9 cellular contexts compared by ENCODE assay signal in genomic region chr2:241686322-241686648, GRCh38. TPM values are rescaled to one million over a fixed set of nuclear protein-coding genes. Genes with fewer than 3 reads are reported as not detected.
DNase-seq lines count a peak whose midpoint lies in the region; ATAC-seq, FAIRE-seq and TF ChIP-seq lines count a peak whose summit lies in the region.
"Had no signal": no experiment of that assay in that cellular context is flagged by ENCODE, and none has a peak within 500 bp of the region (broad histone marks: within the 10 kb centered on the region; RNA-seq: fewer than 3 reads in every experiment).

No MANE protein-coding gene starts in this region.

- no peaks in the 10 kb centered on the region for H3K9me3 Mint-ChIP-seq in astrocyte (ENCODE audit: unreplicated experiment)

- FAIRE-seq in astrocyte (lab: Jason Lieb, UNC): no peak
- FAIRE-seq: A204.1 had no signal

- peaks cover 18% of the 10 kb centered on the region for H3K36me3 ChIP-seq in astrocyte (ENCODE audit: insufficient read depth, low read length)
- H3K36me3 ChIP-seq in left lung: peaks cover 0 to 28% of the 10 kb centered on the region in 2 donors
- peaks cover 0 to 5% of the 10 kb centered on the region in 2 donors for H3K36me3 ChIP-seq in thyroid gland

- H3K27me3 ChIP-seq in astrocyte (ENCODE audit: insufficient read depth, low read length): no peaks in the 10 kb centered on the region
- no peaks in the 10 kb centered on the region for H3K27me3 ChIP-seq in left lung
- no peaks in the 10 kb centered on the region for H3K27me3 ChIP-seq in thyroid gland

- peaks cover 9% of the 10 kb centered on the region for H3K4me1 Mint-ChIP-seq in astrocyte (ENCODE audit: low read depth, unreplicated experiment)

- peak overlapping the region; percentile 43 for H3K27ac Mint-ChIP-seq in astrocyte (ENCODE audit: unreplicated experiment)

- H3K9me3 ChIP-seq in astrocyte (ENCODE audit: insufficient read depth, low read depth, low read length) (no peaks in the 10 kb centered on the region), left lung (no peaks in the 10 kb centered on the region), thyroid gland (no peaks in the 10 kb centered on the region)

- peaks cover under 1% of the 10 kb centered on the region for H4K20me1 ChIP-seq in astrocyte (ENCODE audit: insufficient read depth, low read length)

- 0 to 2% methylated on average over 22 to 24 of the region's 37 CpGs for WGBS in thyroid gland, 2 donors

- H2AFZ ChIP-seq in astrocyte (ENCODE audit: low read depth, low read length): peak overlapping the region; percentile 70

- H3K4me2 ChIP-seq in astrocyte (ENCODE audit: low read length): peak overlapping the region; percentile 96

- ATAC-seq in HG03342 (IDR thresholded peaks at IDR 0.05; ENCODE audit: unreplicated experiment) (peak; percentile 13), left lung (peak; percentile 3), HG03469 (IDR thresholded peaks at IDR 0.05; ENCODE audit: unreplicated experiment) (no peak)

- peaks cover 6% of the 10 kb centered on the region for H3K36me3 Mint-ChIP-seq in astrocyte (ENCODE audit: low read depth, unreplicated experiment)

- H3K27me3 Mint-ChIP-seq in astrocyte (ENCODE audit: low read depth, unreplicated experiment): no peaks in the 10 kb centered on the region

- TF ChIP-seq POLR2A in thyroid gland (IDR thresholded peaks at IDR 0.05): no peak

- DNase-seq in NCI-H1417 treated with DMSO at 0.1 percent for 48 hours (lab: John Stamatoyannopoulos, UW): peak; percentile 23
- no peak for DNase-seq in NCI-H1417 (lab: John Stamatoyannopoulos, UW)
- DNase-seq in astrocyte (ENCODE audit: low read depth): no peak
- peak in 1 of 2 donors; percentile 84 for DNase-seq in left lung
- DNase-seq in thyroid gland: peak in 1 of 2 donors; percentile 10
- DNase-seq in AG08395 (ENCODE audit: low spot score): no peak

- H3K9ac ChIP-seq in astrocyte (ENCODE audit: low read length): peak overlapping the region; percentile 96

- intact Hi-C loops in left lung (cut with DNase I) (no loop called here), thyroid gland (cut with DNase I) (loop anchor here (5.0 kb wide), 1 partner anchor 191 kb away; no protein-coding TSS in a partner anchor)

- peaks cover 68% of the 10 kb centered on the region for H3K79me2 ChIP-seq in astrocyte (ENCODE audit: insufficient read depth, low read length)

- H3K4me3 ChIP-seq in astrocyte (ENCODE audit: insufficient read depth, low read depth, low read length): peak overlapping the region; percentile 84
- H3K4me3 ChIP-seq in left lung: peak overlapping the region; percentile 98 to 99
- H3K4me3 ChIP-seq in thyroid gland (replicated peaks in 1 of 3): peak overlapping the region; percentile 15 to 87 (median 44)

- TF ChIP-seq CTCF in astrocyte (IDR thresholded peaks at IDR 0.05; ENCODE audit: insufficient read depth, low read depth, low read length) (no peak), left lung (IDR thresholded peaks at IDR 0.05) (no peak), thyroid gland (IDR thresholded peaks at IDR 0.05) (peak in 1 of 6 experiments; percentile 2)

- H3K4me1 ChIP-seq in astrocyte (ENCODE audit: insufficient read depth, low read length) (peaks cover 29% of the 10 kb centered on the region), left lung (peaks cover 6 to 39% of the 10 kb centered on the region in 2 donors), thyroid gland (peaks cover 16 to 23% of the 10 kb centered on the region in 2 donors)

- peak overlapping the region; percentile 97 for H3K4me3 Mint-ChIP-seq in astrocyte (ENCODE audit: unreplicated experiment)

- H3K27ac ChIP-seq in astrocyte (ENCODE audit: low read depth, low read length): peak overlapping the region; percentile 92
- peak overlapping the region in 1 of 2 donors; percentile 93 for H3K27ac ChIP-seq in left lung
- peak overlapping the region in 1 of 3 donors; percentile 10 for H3K27ac ChIP-seq in thyroid gland

RNA-seq across cellular contexts. Expression of gene DTYMK, which starts 0.3 kb away (rescaled TPM):
- total RNA-seq in astrocyte: 25.5 and 26.1 TPM in 2 replicates
- 10 to 100 TPM; 28.7 to 31.8 TPM for total RNA-seq in left lung
- total RNA-seq in thyroid gland: 10 to 100 TPM in 3 of 4 donors, 1 to 10 TPM in 1; 9.6 to 24.0 (median 15.7) TPM

RNA-seq across cellular contexts. Expression of gene ING5, which starts 15.6 kb away (rescaled TPM):
- total RNA-seq in astrocyte (15.8 and 19.7 TPM in 2 replicates), left lung (10 to 100 TPM; 27.6 to 28.3 TPM), thyroid gland (10 to 100 TPM; 42.2 to 76.3 (median 59.9) TPM)

RNA-seq across cellular contexts. Expression of gene D2HGDH, which starts 48.1 kb away (rescaled TPM):
- total RNA-seq in astrocyte (10.0 and 11.5 TPM in 2 replicates), left lung (10 to 100 TPM; 33.4 to 38.4 TPM), thyroid gland (10 to 100 TPM; 20.2 to 34.4 (median 23.0) TPM)

RNA-seq across cellular contexts. Expression of gene ATG4B, which starts 48.8 kb away (rescaled TPM):
- total RNA-seq in astrocyte (75.4 and 83.2 TPM in 2 replicates), left lung (10 to 100 TPM; 60.5 to 64.3 TPM), thyroid gland (100 to 1,000 TPM in 1 of 4 donors, 10 to 100 TPM in 3; 58.5 to 129 (median 86.2) TPM)

RNA-seq across cellular contexts. Expression of gene THAP4, which starts 49.3 kb away (rescaled TPM):
- 46.0 and 47.2 TPM in 2 replicates for total RNA-seq in astrocyte
- total RNA-seq in left lung: 10 to 100 TPM; 36.3 to 36.5 TPM
- total RNA-seq in thyroid gland: 10 to 100 TPM; 42.9 to 53.6 (median 46.2) TPM

Comparison
In these comparisons a context has a peak if more than half of its experiments do, and no peak if none do; other contexts are left out.
1. H3K4me3 ChIP-seq: peak in every context shown above with its lines; median percentile 98 in left lung; 84 in astrocyte; 44 in thyroid gland.